In the genomic region with DNA sequence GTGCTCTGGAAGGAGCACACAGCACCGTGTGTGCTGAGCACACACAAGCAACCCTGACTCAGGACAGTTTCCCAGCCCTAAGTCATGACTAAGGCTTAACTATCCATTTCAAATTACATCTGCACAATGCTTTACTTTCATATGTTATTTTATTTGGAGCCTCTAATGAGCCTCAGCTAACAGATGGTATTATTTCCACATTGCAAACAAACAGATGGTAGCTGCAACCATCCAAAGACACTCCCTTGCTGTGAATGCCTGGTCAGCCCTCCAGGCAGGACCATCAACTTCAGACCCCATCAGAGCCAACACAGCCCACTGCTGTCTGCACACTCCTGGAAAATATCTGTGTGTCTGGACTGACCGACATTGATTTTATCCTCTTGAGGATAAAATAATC, we compare ENCODE assay signal across 17 cellular contexts.
A peak's percentile ranks its signal among the peaks of the same experiment; 100 is the strongest.
DNase-seq lines count a peak whose midpoint lies in the region; FAIRE-seq and TF ChIP-seq lines count a peak whose summit lies in the region.
"Had no signal": no experiment of that assay in that cellular context is flagged by ENCODE, and none has a peak within 500 bp of the region (broad histone marks: within the 10 kb centered on the region; RNA-seq: fewer than 3 reads in every experiment).

No MANE protein-coding gene starts in this region.

- H3K36me3 ChIP-seq in colonic mucosa: no peaks in the 10 kb centered on the region
- H3K36me3 ChIP-seq: BLaER1 had no signal

- in situ Hi-C loops in G401 (cut with HindIII; ENCODE audit: low sequenced_read_pairs): no loop called here

- no peak overlapping the region for H3K9ac ChIP-seq in colonic mucosa (ENCODE audit: low read depth in 2 of 2, low read length in 2 of 2)
- H3K9ac ChIP-seq: BLaER1 had no signal

- H3K27ac ChIP-seq in colonic mucosa: no peak overlapping the region
- H3K27ac ChIP-seq: BLaER1 had no signal

- H3K27me3 ChIP-seq in colonic mucosa: no peaks in the 10 kb centered on the region
- H3K27me3 ChIP-seq: BLaER1 had no signal

- H3K4me3 ChIP-seq in colonic mucosa: no peak overlapping the region
- H3K4me3 ChIP-seq: BLaER1, GM23338 had no signal

- DNase-seq in G401 (ENCODE audit: low spot score) (peak; percentile 65), NCI-H2171 (lab: John Stamatoyannopoulos, UW) (peak; percentile 11), cerebellar cortex (ENCODE audit: low spot score) (peak; percentile 55), NCI-H1048 (lab: John Stamatoyannopoulos, UW) (no peak), GM12891 (ENCODE audit: insufficient read length, low spot score) (no peak), SHP77 treated with DMSO at 0.1 percent for 48 hours (lab: John Stamatoyannopoulos, UW) (no peak), colonic mucosa (no peak)
- DNase-seq: 8988T; CD4-positive, alpha-beta memory T cell; DMS153; DMS79; GF-D8; HCEC 1CT had no signal

- no peak for TF ChIP-seq CTCF in colonic mucosa (IDR thresholded peaks at IDR 0.05)

- H3K9me3 ChIP-seq in colonic mucosa: no peaks in the 10 kb centered on the region
- H3K9me3 ChIP-seq: BLaER1 had no signal

- peak; percentile 70 for FAIRE-seq in islet of Langerhans (lab: Jason Lieb, UNC)
- no peak for FAIRE-seq in GM12891 (lab: Jason Lieb, UNC)
- FAIRE-seq: H54 had no signal

- intact Hi-C loops in colonic mucosa (cut with DNase I): no loop called here

- no peak for TF ChIP-seq POLR2A in GM12891 (IDR thresholded peaks at IDR 0.05; ENCODE audit: low read depth, low read length)

- no peaks in the 10 kb centered on the region for H3K4me1 ChIP-seq in colonic mucosa
- H3K4me1 ChIP-seq: BLaER1 had no signal

TF ChIP-seq in GM12891, 5 proteins besides CTCF, POLR2A, EP300 and RAD21:
- no peak for TF ChIP-seq PAX5 (IDR thresholded peaks at IDR 0.05; ENCODE audit: insufficient read depth, low read length, severe bottlenecking)
- TF ChIP-seq TAF1 (IDR thresholded peaks at IDR 0.05; ENCODE audit: low read depth, low read length): no peak
- no peak for TF ChIP-seq POU2F2 (IDR thresholded peaks at IDR 0.05; ENCODE audit: low read depth, low read length)
- no peak for TF ChIP-seq SPI1 (IDR thresholded peaks at IDR 0.05; ENCODE audit: low read depth, low read length)
- no peak for TF ChIP-seq POLR2AphosphoS5 (IDR thresholded peaks at IDR 0.05; ENCODE audit: low read depth, low read length)

Comparison
In these comparisons a context has a peak if more than half of its experiments do, and no peak if none do; other contexts are left out.
1. DNase-seq: peak in G401 (single experiment), NCI-H2171 (single experiment) and cerebellar cortex (single experiment); none in NCI-H1048 (single experiment), GM12891 (single experiment), SHP77 treated with DMSO at 0.1 percent for 48 hours (single experiment) and colonic mucosa (single experiment).